12 cellular contexts compared by ENCODE assay signal in genomic region chr12:109695420-109695819, GRCh38.
"Had no signal": no experiment of that assay in that cellular context is flagged by ENCODE, and none has a peak within 500 bp of the region (broad histone marks: within the 10 kb centered on the region; RNA-seq: fewer than 3 reads in every experiment).

No MANE protein-coding gene starts in this region.

- H3K4me3 ChIP-seq: esophagus muscularis mucosa, ovary, thyroid gland had no signal

- DNase-seq: activated CD4-positive, alpha-beta memory T cell treated with anti-CD3 and anti-CD28 coated beads, Interleukin-2, amount 10 ng/mL, durations not matched to agents 7 days and 5 days; activated CD4-positive, alpha-beta T cell treated with anti-CD3 and anti-CD28 coated beads for 4 hours; activated effector memory CD4-positive, alpha-beta T cell treated with Interleukin-2 at 50 U/mL for 16 hours; activated naive CD4-positive, alpha-beta T cell treated with anti-CD3 and anti-CD28 coated beads, Interleukin-2, amount 50 U/mL, for 16 hours; activated T-cell treated with anti-CD3 and anti-CD28 coated beads, Interleukin-2, amount 50 U/mL, for 4 hours; ovary; stimulated activated CD4-positive, alpha-beta T cell treated with anti-CD3 and anti-CD28 coated beads, Interleukin-2, amount 100 ng/mL, for 24 hours; thyroid gland had no signal

- H3K36me3 ChIP-seq: esophagus muscularis mucosa, ovary, thyroid gland had no signal

- FAIRE-seq: colon, urothelium cell line had no signal

- H3K4me1 ChIP-seq: thyroid gland had no signal

- ATAC-seq: activated T-cell treated with anti-CD3 and anti-CD28 coated beads, Interleukin-2, amount 50 U/mL, for 4 hours; stimulated activated effector memory CD8-positive, alpha-beta T cell treated with anti-CD3 and anti-CD28 coated beads, Interleukin-12 subunit alpha, Interleukin-12 subunit beta, amount 100 ng/mL, for 72 hours had no signal

- H3K9me3 ChIP-seq: esophagus muscularis mucosa, ovary, thyroid gland had no signal

- H3K27me3 ChIP-seq: ovary, thyroid gland had no signal

- H3K27ac ChIP-seq: esophagus muscularis mucosa, ovary, thyroid gland had no signal
